27 cellular contexts compared by ENCODE assay signal in genomic region chr3:189094539-189094938, GRCh38.
"Had no signal": no experiment of that assay in that cellular context is flagged by ENCODE, and none has a peak within 500 bp of the region (broad histone marks: within the 10 kb centered on the region; RNA-seq: fewer than 3 reads in every experiment).

No MANE protein-coding gene starts in this region.

- DNase-seq: activated CD4-positive, alpha-beta T cell treated with anti-CD3 and anti-CD28 coated beads for 48 hours; activated CD4-positive, alpha-beta T cell treated with anti-CD3 and anti-CD28 coated beads, Interleukin-2, amount 50 U/mL, for 48 hours; activated CD8-positive, alpha-beta memory T cell treated with anti-CD3 and anti-CD28 coated beads for 24 hours; activated gamma-delta T cell; activated naive CD4-positive, alpha-beta T cell treated with anti-CD3 and anti-CD28 coated beads, Interleukin-2, amount 10 ng/mL, durations not matched to agents 7 days and 5 days; activated naive CD8-positive, alpha-beta T cell treated with anti-CD3 and anti-CD28 coated beads, Interleukin-2, amount 10 ng/mL, durations not matched to agents 7 days and 5 days; activated T-cell treated with anti-CD3 and anti-CD28 coated beads, Interleukin-2, amount 50 U/mL, for 1 hour; brain microvascular endothelial cell; endodermal cell; esophagus squamous epithelium; foreskin melanocyte; left lung; lower lobe of right lung; mesenchymal stem cell; natural killer cell; occipital lobe; psoas muscle; sigmoid colon; small intestine; stimulated activated CD4-positive, alpha-beta T cell treated with anti-CD3 and anti-CD28 coated beads, Interleukin-4, amount 100 ng/mL, for 24 hours; trophoblast cell; WERI-Rb-1 had no signal

- H3K36me3 ChIP-seq: brain microvascular endothelial cell, esophagus squamous epithelium, left lung, lower lobe of right lung, neural progenitor cell, sigmoid colon, thoracic aorta, WERI-Rb-1 had no signal

- H3K27me3 ChIP-seq: brain microvascular endothelial cell, esophagus squamous epithelium, left lung, neural progenitor cell, sigmoid colon had no signal

- H3K4me3 ChIP-seq: esophagus squamous epithelium, left lung, lower lobe of right lung, neural progenitor cell, psoas muscle, sigmoid colon, thoracic aorta had no signal

- FAIRE-seq: astrocyte, islet of Langerhans, small intestine, urothelium cell line had no signal
